Comparison of ENCODE assay signal across 19 cellular contexts in genomic region chr22:25008666-25009065, GRCh38. TPM values are rescaled to one million over a fixed set of nuclear protein-coding genes. Genes with fewer than 3 reads are reported as not detected.
DNase-seq lines count a peak whose midpoint lies in the region; ATAC-seq and TF ChIP-seq lines count a peak whose summit lies in the region.
"Had no signal": no experiment of that assay in that cellular context is flagged by ENCODE, and none has a peak within 500 bp of the region (broad histone marks: within the 10 kb centered on the region; RNA-seq: fewer than 3 reads in every experiment).

No MANE protein-coding gene starts in this region.

- H3K27me3 ChIP-seq in right cardiac atrium (ENCODE audit: control insufficient read depth, insufficient read depth) (no peaks in the 10 kb centered on the region), upper lobe of right lung (no peaks in the 10 kb centered on the region), MM.1S (replicated peaks; ENCODE audit: insufficient read depth, low read length) (no peaks in the 10 kb centered on the region)
- H3K27me3 ChIP-seq: dorsolateral prefrontal cortex, testis had no signal

- H3K4me1 Mint-ChIP-seq in T-helper 2 cell treated with Interferon-gamma antibody and Interleukin-4, amounts not matched to agents 5 μg/mL and 100 μg/mL, for 36 hours (ENCODE audit: low read depth): peaks cover 10% of the 10 kb centered on the region
- H3K4me1 Mint-ChIP-seq: memory B cell had no signal

- H3K4me1 ChIP-seq in right cardiac atrium (ENCODE audit: control insufficient read depth, insufficient read depth, low read length): peaks cover 2% of the 10 kb centered on the region
- peaks cover under 1% of the 10 kb centered on the region for H3K4me1 ChIP-seq in upper lobe of right lung
- no peaks in the 10 kb centered on the region for H3K4me1 ChIP-seq in MM.1S (ENCODE audit: low read length)
- H3K4me1 ChIP-seq: testis had no signal

- H3K9me3 Mint-ChIP-seq in T-helper 2 cell treated with Interferon-gamma antibody and Interleukin-4, amounts not matched to agents 5 μg/mL and 100 μg/mL, for 36 hours: peaks cover 4% of the 10 kb centered on the region
- H3K9me3 Mint-ChIP-seq: memory B cell had no signal

- no peak overlapping the region for H3K4me3 Mint-ChIP-seq in T-helper 2 cell treated with Interferon-gamma antibody and Interleukin-4, amounts not matched to agents 5 μg/mL and 100 μg/mL, for 36 hours
- H3K4me3 Mint-ChIP-seq: memory B cell had no signal

- no peak for TF ChIP-seq CTCF in upper lobe of right lung (IDR thresholded peaks at IDR 0.05)
- no peak for TF ChIP-seq CTCF in MM.1S (IDR thresholded peaks at IDR 0.05; ENCODE audit: low read length)

- peaks cover 3% of the 10 kb centered on the region for H3K36me3 Mint-ChIP-seq in T-helper 2 cell treated with Interferon-gamma antibody and Interleukin-4, amounts not matched to agents 5 μg/mL and 100 μg/mL, for 36 hours (ENCODE audit: low read depth)
- H3K36me3 Mint-ChIP-seq: memory B cell had no signal

- WGBS in right cardiac atrium: 28% methylated on average over 2 of the region's 2 CpGs

- no peaks in the 10 kb centered on the region for H4K20me1 ChIP-seq in MM.1S (ENCODE audit: insufficient read depth, low read length)

- peaks cover 17% of the 10 kb centered on the region for H3K27me3 Mint-ChIP-seq in T-helper 2 cell treated with Interferon-gamma antibody and Interleukin-4, amounts not matched to agents 5 μg/mL and 100 μg/mL, for 36 hours (ENCODE audit: low read depth)

- H3K9me2 ChIP-seq in MM.1S (replicated peaks; ENCODE audit: insufficient read depth, low read length): no peaks in the 10 kb centered on the region

- peak overlapping the region; percentile 41 for H3K27ac Mint-ChIP-seq in T-helper 2 cell treated with Interferon-gamma antibody and Interleukin-4, amounts not matched to agents 5 μg/mL and 100 μg/mL, for 36 hours
- H3K27ac Mint-ChIP-seq: memory B cell had no signal

- DNase-seq in T-helper 2 cell treated with Interferon-gamma antibody and Interleukin-4, amounts not matched to agents 5 μg/mL and 100 μg/mL, for 36 hours (ENCODE audit: low spot score): no peak
- no peak for DNase-seq in T-helper 2 cell
- DNase-seq in SW480 (ENCODE audit: low spot score): peak; percentile 80
- peak in 1 of 3 donors; percentile 56 for DNase-seq in right cardiac atrium
- no peak for DNase-seq in upper lobe of right lung
- no peak for DNase-seq in MM.1S
- DNase-seq: activated CD8-positive, alpha-beta memory T cell treated with anti-CD3 and anti-CD28 coated beads for 24 hours; activated effector memory CD4-positive, alpha-beta T cell treated with anti-CD3 and anti-CD28 coated beads, Interleukin-2, amount 50 U/mL, for 16 hours; dorsolateral prefrontal cortex; NCI-H1092; NCI-H526; occipital lobe; SHP77; stimulated activated CD4-positive, alpha-beta T cell treated with anti-CD3 and anti-CD28 coated beads, Interleukin-15, amount 100 ng/mL, for 24 hours; testis had no signal

- H3K79me2 ChIP-seq in MM.1S (ENCODE audit: low read length): no peaks in the 10 kb centered on the region

- no peak overlapping the region for H2AFZ ChIP-seq in MM.1S (ENCODE audit: low read length)

- H3F3A ChIP-seq in MM.1S (ENCODE audit: insufficient read depth, low read length): no peaks in the 10 kb centered on the region

- no peak overlapping the region for H3K9ac ChIP-seq in MM.1S (ENCODE audit: low read length)

- H3K27ac ChIP-seq in right cardiac atrium (ENCODE audit: low read length) (peak overlapping the region; percentile 51), upper lobe of right lung (no peak overlapping the region), MM.1S (ENCODE audit: low read length) (no peak overlapping the region)
- H3K27ac ChIP-seq: dorsolateral prefrontal cortex, testis had no signal

- no peak overlapping the region for H3K4me2 ChIP-seq in MM.1S (ENCODE audit: low read depth, low read length)

- ATAC-seq in right cardiac atrium: peak; percentile 44 to 63
- ATAC-seq in upper lobe of right lung: peak; percentile 34
- no peak for ATAC-seq in GM18498 (IDR thresholded peaks at IDR 0.05; ENCODE audit: unreplicated experiment)
- no peak for ATAC-seq in HG03520 (IDR thresholded peaks at IDR 0.05; ENCODE audit: unreplicated experiment)
- ATAC-seq: HepG2 had no signal

- H3K9me3 ChIP-seq in right cardiac atrium (ENCODE audit: control insufficient read depth, low read length) (no peaks in the 10 kb centered on the region), upper lobe of right lung (no peaks in the 10 kb centered on the region), MM.1S (replicated peaks; ENCODE audit: insufficient read depth, low read length) (no peaks in the 10 kb centered on the region)
- H3K9me3 ChIP-seq: testis had no signal

- H3K4me3 ChIP-seq in right cardiac atrium (ENCODE audit: low read length) (no peak overlapping the region), upper lobe of right lung (no peak overlapping the region), MM.1S (ENCODE audit: low read length) (no peak overlapping the region)
- H3K4me3 ChIP-seq: dorsolateral prefrontal cortex, testis had no signal

- H3K36me3 ChIP-seq in upper lobe of right lung: no peaks in the 10 kb centered on the region
- H3K36me3 ChIP-seq in MM.1S (replicated peaks; ENCODE audit: insufficient read depth, low read length): no peaks in the 10 kb centered on the region

- intact Hi-C loops in right cardiac atrium (cut with DNase I): no loop called here
- intact Hi-C loops in upper lobe of right lung (cut with DNase I): no loop called here

RNA-seq across cellular contexts. Expression of gene KIAA1671, which starts 56.1 kb away (rescaled TPM):
- total RNA-seq in right cardiac atrium: 10 to 100 TPM; 17.3 to 24.0 (median 20.3) TPM
- polyA plus RNA-seq in right cardiac atrium: 7.5 TPM
- 46.7 TPM for total RNA-seq in upper lobe of right lung

Comparison
In these comparisons a context has a peak if more than half of its experiments do, and no peak if none do; other contexts are left out.
1. ATAC-seq: peak in right cardiac atrium (2 of 2) and upper lobe of right lung (single experiment); none in GM18498 (single experiment) and HG03520 (single experiment).